27 cellular contexts compared by ENCODE assay signal in the genomic region with DNA sequence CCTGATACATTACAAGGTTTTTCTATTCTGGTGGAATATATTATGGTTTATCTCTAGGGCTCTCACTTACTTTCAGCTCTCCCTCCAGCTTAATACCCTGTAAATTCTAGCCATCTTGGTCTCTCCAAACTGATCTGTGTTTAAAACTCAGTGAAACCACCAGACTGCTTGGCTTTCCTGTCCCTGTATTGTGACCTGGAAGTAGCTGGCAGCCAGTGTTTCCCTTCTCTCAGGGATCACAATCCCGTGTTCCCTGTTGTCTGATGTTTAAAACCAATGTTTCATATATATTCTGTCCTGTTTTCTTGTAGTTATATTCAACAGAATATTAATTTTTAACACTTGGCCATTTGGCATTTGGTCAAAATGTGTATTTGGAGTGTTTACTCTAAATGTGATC.
"Had no signal": no experiment of that assay in that cellular context is flagged by ENCODE, and none has a peak within 500 bp of the region (broad histone marks: within the 10 kb centered on the region; RNA-seq: fewer than 3 reads in every experiment).

No MANE protein-coding gene starts in this region.

- FAIRE-seq: pancreas, small intestine had no signal

- H3K27me3 ChIP-seq: hepatocyte, neutrophil, pancreas, right lobe of liver, testis had no signal

- H3K27me3 Mint-ChIP-seq: activated B cell treated with CpG ODN at 0.5 μM for 24 hours; activated CD4-positive, alpha-beta T cell treated with anti-CD3 and anti-CD28 coated beads for 36 hours; activated naive CD8-positive, alpha-beta T cell treated with anti-CD3 and anti-CD28 coated beads for 36 hours; central memory CD8-positive, alpha-beta T cell; natural killer cell treated with Interleukin-12 subunit alpha and Interleukin-12 subunit beta and Interleukin-15 and Interleukin-18, amount 100 ng/mL, for 72 hours; stimulated activated memory B cell treated with anti-CD40 and anti-IgM and Interleukin-4, amounts not matched to agents 10 μg/mL and 1 μg/mL and 100 μg/mL, for 72 hours; type B pancreatic cell had no signal

- H2AFZ ChIP-seq: hepatocyte had no signal

- H3K9me3 Mint-ChIP-seq: central memory CD8-positive, alpha-beta T cell; mesothelial cell of epicardium; natural killer cell treated with Interleukin-12 subunit alpha and Interleukin-12 subunit beta and Interleukin-15 and Interleukin-18, amount 100 ng/mL, for 72 hours; stimulated activated memory B cell treated with anti-CD40 and anti-IgM and Interleukin-4, amounts not matched to agents 10 μg/mL and 1 μg/mL and 100 μg/mL, for 72 hours; T-helper 1 cell treated with Interleukin-12 subunit alpha and Interleukin-12 subunit beta and Interleukin-4 antibody, amounts not matched to agents 30 μg/mL and 1 μg/mL, for 36 hours; type B pancreatic cell had no signal

- H3K4me3 ChIP-seq: coronary artery, hepatocyte, left ventricle myocardium inferior, pancreas, psoas muscle, right lobe of liver, testis had no signal

- H3K27ac ChIP-seq: coronary artery, hepatocyte, left ventricle myocardium inferior, neutrophil, pancreas, psoas muscle, right lobe of liver, testis had no signal

- H3K27ac Mint-ChIP-seq: activated B cell treated with CpG ODN at 0.5 μM for 24 hours; activated CD4-positive, alpha-beta T cell treated with anti-CD3 and anti-CD28 coated beads for 36 hours; activated naive CD8-positive, alpha-beta T cell treated with anti-CD3 and anti-CD28 coated beads for 36 hours; mesothelial cell of epicardium; natural killer cell treated with Interleukin-12 subunit alpha and Interleukin-12 subunit beta and Interleukin-15 and Interleukin-18, amount 100 ng/mL, for 72 hours; stimulated activated memory B cell treated with anti-CD40 and anti-IgM and Interleukin-4, amounts not matched to agents 10 μg/mL and 1 μg/mL and 100 μg/mL, for 72 hours; T-helper 1 cell treated with Interleukin-12 subunit alpha and Interleukin-12 subunit beta and Interleukin-4 antibody, amounts not matched to agents 30 μg/mL and 1 μg/mL, for 36 hours; type B pancreatic cell had no signal

- H3K9me3 ChIP-seq: left ventricle myocardium inferior, neutrophil, pancreas, psoas muscle, right lobe of liver, testis had no signal

- H3K36me3 Mint-ChIP-seq: mesothelial cell of epicardium; natural killer cell treated with Interleukin-12 subunit alpha and Interleukin-12 subunit beta and Interleukin-15 and Interleukin-18, amount 100 ng/mL, for 72 hours had no signal

- H3K4me3 Mint-ChIP-seq: activated B cell treated with CpG ODN at 0.5 μM for 24 hours; activated CD4-positive, alpha-beta T cell treated with anti-CD3 and anti-CD28 coated beads for 36 hours; activated naive CD8-positive, alpha-beta T cell treated with anti-CD3 and anti-CD28 coated beads for 36 hours; central memory CD8-positive, alpha-beta T cell; mesothelial cell of epicardium; natural killer cell treated with Interleukin-12 subunit alpha and Interleukin-12 subunit beta and Interleukin-15 and Interleukin-18, amount 100 ng/mL, for 72 hours; stimulated activated memory B cell treated with anti-CD40 and anti-IgM and Interleukin-4, amounts not matched to agents 10 μg/mL and 1 μg/mL and 100 μg/mL, for 72 hours; T-helper 1 cell treated with Interleukin-12 subunit alpha and Interleukin-12 subunit beta and Interleukin-4 antibody, amounts not matched to agents 30 μg/mL and 1 μg/mL, for 36 hours; type B pancreatic cell had no signal

- H3K36me3 ChIP-seq: left ventricle myocardium inferior, neutrophil, pancreas, right lobe of liver had no signal

- H3K4me2 ChIP-seq: hepatocyte had no signal

- H3K4me1 ChIP-seq: psoas muscle, right lobe of liver, testis had no signal

- DNase-seq: activated B cell treated with CpG ODN at 0.5 μM for 24 hours; activated CD4-positive, alpha-beta T cell treated with anti-CD3 and anti-CD28 coated beads for 36 hours; activated CD4-positive, alpha-beta T cell treated with anti-CD3 and anti-CD28 coated beads, Interleukin-2, amount 50 U/mL, for 48 hours; activated naive CD4-positive, alpha-beta T cell treated with Interleukin-2 at 50 U/mL for 16 hours; activated naive CD8-positive, alpha-beta T cell treated with anti-CD3 and anti-CD28 coated beads for 36 hours; activated T-cell treated with anti-CD3 and anti-CD28 coated beads, Interleukin-2, amount 50 U/mL, for 48 hours; effector CD4-positive, alpha-beta T cell; foreskin melanocyte; glutamatergic neuron; left ventricle myocardium inferior; mammary epithelial cell; pancreas; psoas muscle; right lobe of liver; small intestine; stimulated activated CD4-positive, alpha-beta T cell treated with anti-CD3 and anti-CD28 coated beads, Interleukin-2, amount 100 ng/mL, for 24 hours; T1000; testis had no signal

- ATAC-seq: activated CD4-positive, alpha-beta T cell treated with anti-CD3 and anti-CD28 coated beads for 36 hours; natural killer cell treated with Interleukin-12 subunit alpha and Interleukin-12 subunit beta and Interleukin-15 and Interleukin-18, amount 100 ng/mL, for 72 hours; pancreas; psoas muscle; stimulated activated memory B cell treated with anti-CD40 and anti-IgM and Interleukin-4, amounts not matched to agents 10 μg/mL and 1 μg/mL and 100 μg/mL, for 72 hours had no signal
